In genomic region chr1:13828454-13829151, GRCh38 we compare ENCODE assay signal across 8 cellular contexts.
DNase-seq lines count a peak whose midpoint lies in the region; ATAC-seq and TF ChIP-seq lines count a peak whose summit lies in the region.

No MANE protein-coding gene starts in this region.

- H3K4me1 Mint-ChIP-seq in brain, result no peaks in the 10 kb centered on the region
- H3K4me1 Mint-ChIP-seq in memory B cell, result peaks cover 10% of the 10 kb centered on the region

- no peak overlapping the region for H3K27ac ChIP-seq in uterus

- no peaks in the 10 kb centered on the region for H3K9me3 ChIP-seq in uterus

- H3K27me3 Mint-ChIP-seq in brain, result peaks cover 2% of the 10 kb centered on the region
- H3K27me3 Mint-ChIP-seq in memory B cell, result peaks cover 6% of the 10 kb centered on the region

- H3K27me3 ChIP-seq in uterus, result no peaks in the 10 kb centered on the region

- H3K4me3 Mint-ChIP-seq in brain (no peak overlapping the region), memory B cell (no peak overlapping the region)

- H3K36me3 ChIP-seq in uterus, result no peaks in the 10 kb centered on the region

- no peak for TF ChIP-seq POLR2A in uterus (IDR thresholded peaks at IDR 0.05)

- no peak overlapping the region for H3K4me3 ChIP-seq in uterus

- intact Hi-C loops in uterus (cut with DNase I; ENCODE audit: low total_unique reads), result no loop called here

- H3K36me3 Mint-ChIP-seq in brain, result peaks cover 25% of the 10 kb centered on the region
- H3K36me3 Mint-ChIP-seq in memory B cell, result peaks cover 6% of the 10 kb centered on the region

- peak; percentile 35 for ATAC-seq in memory B cell (ENCODE audit: low read depth)
- no peak for ATAC-seq in GM21529 (IDR thresholded peaks at IDR 0.05; ENCODE audit: unreplicated experiment)

- TF ChIP-seq CTCF in brain (conservative IDR thresholded peaks at IDR 0.05), result peak; percentile 44 to 64
- TF ChIP-seq CTCF in uterus (IDR thresholded peaks at IDR 0.05), result peak in 3 of 4 experiments; percentile 10 to 39 (median 22)

- H3K27ac Mint-ChIP-seq in brain (no peak overlapping the region), memory B cell (no peak overlapping the region)

- no peaks in the 10 kb centered on the region for H3K4me1 ChIP-seq in uterus

- peak; percentile 16 for DNase-seq in NK-92 treated with Interleukin-12 subunit alpha and Interleukin-12 subunit beta, amount 100 ng/mL, for 24 hours (lab: John Stamatoyannopoulos, UW)
- no peak for DNase-seq in NK-92 (lab: John Stamatoyannopoulos, UW; ENCODE audit: unreplicated experiment)
- peak; percentile 28 for DNase-seq in NCI-H1092 (lab: John Stamatoyannopoulos, UW)
- peak in 1 of 2 donors; percentile 22 for DNase-seq in memory B cell (ENCODE audit: low spot score in 2 of 2)
- DNase-seq in uterus, result no peak
- DNase-seq in pons (ENCODE audit: low spot score), result no peak

- H3K9me3 Mint-ChIP-seq in brain (no peaks in the 10 kb centered on the region), memory B cell (no peaks in the 10 kb centered on the region)

Comparison
In these comparisons a context has a peak if more than half of its experiments do, and no peak if none do; other contexts are left out.
1. DNase-seq: peak in NK-92 treated with Interleukin-12 subunit alpha and Interleukin-12 subunit beta, amount 100 ng/mL, for 24 hours (single experiment) and NCI-H1092 (single experiment); none in NK-92 (single experiment), uterus (0 of 2) and pons (single experiment).